ENCODE assay signal across 19 cellular contexts in genomic region chr14:22123188-22123560, GRCh38.
DNase-seq lines count a peak whose midpoint lies in the region; ATAC-seq, FAIRE-seq and TF ChIP-seq lines count a peak whose summit lies in the region.
"Had no signal": no experiment of that assay in that cellular context is flagged by ENCODE, and none has a peak within 500 bp of the region (broad histone marks: within the 10 kb centered on the region; RNA-seq: fewer than 3 reads in every experiment).

No MANE protein-coding gene starts in this region.

- H3K9me3 Mint-ChIP-seq in activated naive CD4-positive, alpha-beta T cell treated with anti-CD3 and anti-CD28 coated beads for 36 hours: no peaks in the 10 kb centered on the region
- H3K9me3 Mint-ChIP-seq in activated CD4-positive, alpha-beta memory T cell treated with anti-CD3 and anti-CD28 coated beads, Interleukin-2, amount 10 ng/mL, durations not matched to agents 7 days and 5 days: no peaks in the 10 kb centered on the region
- H3K9me3 Mint-ChIP-seq in natural killer cell treated with Interleukin-12 subunit alpha and Interleukin-12 subunit beta and Interleukin-15 and Interleukin-18, amount 100 ng/mL, for 72 hours: no peaks in the 10 kb centered on the region

- no peak for TF ChIP-seq POLR2A in H1 (IDR thresholded peaks at IDR 0.05; ENCODE audit: control extremely low read depth in 1 of 2, low read depth in 2 of 2, low read length in 2 of 2)

- no peak overlapping the region for H3K4ac ChIP-seq in H1 (replicated peaks; ENCODE audit: insufficient read length, low read depth, low read length)

- no peak overlapping the region for H2AK5ac ChIP-seq in H1 (ENCODE audit: low read depth, low read length)

- H2BK5ac ChIP-seq in H1 (ENCODE audit: low read depth, low read length): no peak overlapping the region

- no peaks in the 10 kb centered on the region for H3K36me3 ChIP-seq in H1 (ENCODE audit: control insufficient read depth in 2 of 4, insufficient read depth in 4 of 4, low read length in 3 of 4)
- H3K36me3 ChIP-seq in thymus (ENCODE audit: control insufficient read depth, insufficient read depth): no peaks in the 10 kb centered on the region
- H3K36me3 ChIP-seq: SJSA1, spleen had no signal

- DNase-seq in activated naive CD4-positive, alpha-beta T cell treated with anti-CD3 and anti-CD28 coated beads for 36 hours: no peak
- no peak for DNase-seq in activated naive CD4-positive, alpha-beta T cell (lab: John Stamatoyannopoulos, UW)
- DNase-seq in activated CD4-positive, alpha-beta memory T cell treated with anti-CD3 and anti-CD28 coated beads, Interleukin-2, amount 10 ng/mL, durations not matched to agents 7 days and 5 days: no peak
- DNase-seq in H1 (ENCODE audit: low read depth in 1 of 2, low spot score in 2 of 2) (no peak), GM19240 (ENCODE audit: insufficient read length, low spot score) (no peak)
- DNase-seq in natural killer cell treated with Interleukin-12 subunit alpha and Interleukin-12 subunit beta and Interleukin-15 and Interleukin-18, amount 100 ng/mL, for 72 hours (ENCODE audit: low spot score): no peak
- DNase-seq: anterior cingulate cortex, cerebellar nuclear complex, DND-41, head of caudate nucleus, left ventricle myocardium superior, MM.1S, NCI-H1436 treated with DMSO at 0.1 percent for 48 hours, NCI-H774, PC-9, spleen, T-helper 9 cell had no signal

- peak overlapping the region; percentile 79 for H3K4me3 Mint-ChIP-seq in activated naive CD4-positive, alpha-beta T cell treated with anti-CD3 and anti-CD28 coated beads for 36 hours
- peak overlapping the region; percentile 80 for H3K4me3 Mint-ChIP-seq in activated CD4-positive, alpha-beta memory T cell treated with anti-CD3 and anti-CD28 coated beads, Interleukin-2, amount 10 ng/mL, durations not matched to agents 7 days and 5 days
- no peak overlapping the region for H3K4me3 Mint-ChIP-seq in natural killer cell treated with Interleukin-12 subunit alpha and Interleukin-12 subunit beta and Interleukin-15 and Interleukin-18, amount 100 ng/mL, for 72 hours

- 94% methylated on average over 1 of the region's 1 CpG; no CpG with 5 or more reads in 1 of the 2 experiments for WGBS in H1 (ENCODE audit: extremely low coverage in 1 of 2, insufficient coverage in 1 of 2, insufficient read length in 1 of 2, insufficient replicate concordance in 2 of 2, low coverage in 1 of 2, low lambda C conversion rate in 2 of 2, missing lambda C conversion rate in 1 of 2), 2 experiments
- 55% methylated on average over 1 of the region's 1 CpG for WGBS in thymus

- no peak overlapping the region for H3K4me2 ChIP-seq in H1 (ENCODE audit: insufficient read depth in 1 of 2, low read depth in 2 of 2, low read length in 2 of 2)
- H3K4me2 ChIP-seq: PC-9 had no signal

- no peak overlapping the region for H3K56ac ChIP-seq in H1 (replicated peaks; ENCODE audit: insufficient read length, low read depth, low read length)

- TF ChIP-seq RAD21 in H1 (IDR thresholded peaks at IDR 0.05 in 1 of 2, conservative IDR thresholded peaks at IDR 0.05 in 1 of 2; ENCODE audit: low read depth in 2 of 2, low read length in 2 of 2): no peak

- H4K5ac ChIP-seq in H1 (ENCODE audit: insufficient read length, low read depth, low read length): no peak overlapping the region

- H3K9ac ChIP-seq in H1 (replicated peaks in 1 of 4; ENCODE audit: extremely low read depth in 1 of 4, low read depth in 3 of 4, low read length in 3 of 4): no peak overlapping the region

- H3K79me2 ChIP-seq in H1 (ENCODE audit: control insufficient read depth in 1 of 2, insufficient read depth in 2 of 2, low read length in 2 of 2): no peaks in the 10 kb centered on the region

- ATAC-seq in natural killer cell treated with Interleukin-12 subunit alpha and Interleukin-12 subunit beta and Interleukin-15 and Interleukin-18, amount 100 ng/mL, for 72 hours: no peak
- ATAC-seq: left ventricle myocardium superior had no signal

- intact Hi-C loops in activated naive CD4-positive, alpha-beta T cell treated with anti-CD3 and anti-CD28 coated beads for 36 hours (cut with micrococcal nuclease): loop anchor here (5.0 to 10.0 kb wide), 4 partner anchors 39 to 732 kb away; no protein-coding TSS in a partner anchor

- no peak overlapping the region for H2BK15ac ChIP-seq in H1 (ENCODE audit: low read length)

- H3K14ac ChIP-seq in H1 (ENCODE audit: insufficient read length): no peak overlapping the region

- H4K8ac ChIP-seq in H1 (ENCODE audit: extremely low read depth, insufficient read depth, low read length): no peak overlapping the region

- H2AFZ ChIP-seq in H1 (ENCODE audit: low read length): peak overlapping the region; percentile 41; the same call in 1 of the 2 replicates
- H2AFZ ChIP-seq: PC-9 had no signal

- H3K4me3 ChIP-seq in H1 (ENCODE audit: extremely low read depth in 1 of 4, insufficient read depth in 2 of 4, low read depth in 3 of 4, low read length in 4 of 4): no peak overlapping the region
- H3K4me3 ChIP-seq in thymus (ENCODE audit: low read length): peak overlapping the region; percentile 28
- H3K4me3 ChIP-seq: PC-9, SJSA1, spleen had no signal

- H3K9me3 ChIP-seq in H1 (ENCODE audit: insufficient read depth in 2 of 2, low read depth in 1 of 2, low read length in 1 of 2): no peaks in the 10 kb centered on the region
- H3K9me3 ChIP-seq in thymus (ENCODE audit: control insufficient read depth): no peaks in the 10 kb centered on the region
- H3K9me3 ChIP-seq: SJSA1 had no signal

- H3K23me2 ChIP-seq in H1 (ENCODE audit: low read depth, low read length): no peaks in the 10 kb centered on the region; the same call in 1 of the 2 replicates

- H3K27me3 ChIP-seq in H1 (replicated peaks in 1 of 4; ENCODE audit: control insufficient read depth in 3 of 4, extremely low read depth in 1 of 4, insufficient read depth in 3 of 4, low read length in 3 of 4) (no peaks in the 10 kb centered on the region), thymus (ENCODE audit: control insufficient read depth, insufficient read depth) (no peaks in the 10 kb centered on the region)
- H3K27me3 ChIP-seq: spleen had no signal

- H3K27ac ChIP-seq in H1 (ENCODE audit: low read depth, low read length) (no peak overlapping the region), thymus (ENCODE audit: low read depth) (peak overlapping the region; percentile 71)
- H3K27ac ChIP-seq: PC-9, SJSA1, spleen had no signal

- no peak overlapping the region for H2BK120ac ChIP-seq in H1 (replicated peaks; ENCODE audit: low read depth, low read length)

- no peak for TF ChIP-seq CTCF in H1 (IDR thresholded peaks at IDR 0.05; ENCODE audit: control extremely low read depth in 1 of 3, insufficient read depth in 1 of 3, low read depth in 1 of 3, low read length in 3 of 3)

- POLR2A ChIA-PET in activated CD4-positive, alpha-beta memory T cell treated with anti-CD3 and anti-CD28 coated beads, Interleukin-2, amount 10 ng/mL, durations not matched to agents 7 days and 5 days (lab: Charles Lee): interaction anchor here (0.9 to 2.5 kb wide), 12 partner anchors 9 to 447 kb away, joined by 3 to 22 read pairs (median 4); no protein-coding TSS in a partner anchor
- POLR2A ChIA-PET in H1 (lab: Charles Lee; ENCODE audit: partially characterized antibody): interaction anchor here (0.9 kb wide), 1 partner anchor 10 kb away, joined by 3 read pairs; no protein-coding TSS in a partner anchor

- no peak overlapping the region for H2BK20ac ChIP-seq in H1 (ENCODE audit: low read length)

- no peak for FAIRE-seq in H1 (lab: Jason Lieb, UNC)

- H3K27me3 Mint-ChIP-seq in activated naive CD4-positive, alpha-beta T cell treated with anti-CD3 and anti-CD28 coated beads for 36 hours (ENCODE audit: low read depth): no peaks in the 10 kb centered on the region
- H3K27me3 Mint-ChIP-seq in activated CD4-positive, alpha-beta memory T cell treated with anti-CD3 and anti-CD28 coated beads, Interleukin-2, amount 10 ng/mL, durations not matched to agents 7 days and 5 days: no peaks in the 10 kb centered on the region
- peaks cover 15 to 19% of the 10 kb centered on the region in 2 donors for H3K27me3 Mint-ChIP-seq in natural killer cell treated with Interleukin-12 subunit alpha and Interleukin-12 subunit beta and Interleukin-15 and Interleukin-18, amount 100 ng/mL, for 72 hours

- H3K4me1 Mint-ChIP-seq in activated naive CD4-positive, alpha-beta T cell treated with anti-CD3 and anti-CD28 coated beads for 36 hours (ENCODE audit: low read depth): peaks cover 20% of the 10 kb centered on the region
- peaks cover 22% of the 10 kb centered on the region for H3K4me1 Mint-ChIP-seq in activated CD4-positive, alpha-beta memory T cell treated with anti-CD3 and anti-CD28 coated beads, Interleukin-2, amount 10 ng/mL, durations not matched to agents 7 days and 5 days
- no peaks in the 10 kb centered on the region for H3K4me1 Mint-ChIP-seq in natural killer cell treated with Interleukin-12 subunit alpha and Interleukin-12 subunit beta and Interleukin-15 and Interleukin-18, amount 100 ng/mL, for 72 hours (ENCODE audit: low read depth in 2 of 2)

- H3K79me1 ChIP-seq in H1 (ENCODE audit: low read depth, low read length): no peaks in the 10 kb centered on the region

- no peak overlapping the region for H2BK12ac ChIP-seq in H1 (ENCODE audit: low read depth, low read length)

- H3K23ac ChIP-seq in H1 (ENCODE audit: insufficient read length): no peak overlapping the region

- CTCF ChIA-PET in activated naive CD4-positive, alpha-beta T cell treated with anti-CD3 and anti-CD28 coated beads for 36 hours (lab: Charles Lee): interaction anchor here (0.6 to 2.0 kb wide), 12 partner anchors 8 to 714 kb away, joined by 3 to 7 read pairs (median 4); no protein-coding TSS in a partner anchor
- CTCF ChIA-PET in activated CD4-positive, alpha-beta memory T cell treated with anti-CD3 and anti-CD28 coated beads, Interleukin-2, amount 10 ng/mL, durations not matched to agents 7 days and 5 days (lab: Charles Lee): interaction anchor here (1.0 to 3.1 kb wide), 6 partner anchors 10 to 447 kb away, joined by 3 to 15 read pairs (median 4); no protein-coding TSS in a partner anchor
- CTCF ChIA-PET in H1 (lab: Charles Lee; ENCODE audit: partially characterized antibody): interaction anchor here (0.9 to 2.4 kb wide), 19 partner anchors 8 to 159 kb away, joined by 3 to 26 read pairs (median 4); no protein-coding TSS in a partner anchor

- H3K27ac Mint-ChIP-seq in activated naive CD4-positive, alpha-beta T cell treated with anti-CD3 and anti-CD28 coated beads for 36 hours: peak overlapping the region; percentile 93
- H3K27ac Mint-ChIP-seq in activated CD4-positive, alpha-beta memory T cell treated with anti-CD3 and anti-CD28 coated beads, Interleukin-2, amount 10 ng/mL, durations not matched to agents 7 days and 5 days: peak overlapping the region; percentile 82
- no peak overlapping the region for H3K27ac Mint-ChIP-seq in natural killer cell treated with Interleukin-12 subunit alpha and Interleukin-12 subunit beta and Interleukin-15 and Interleukin-18, amount 100 ng/mL, for 72 hours

- H3K18ac ChIP-seq in H1 (ENCODE audit: extremely low read depth, low read length): no peak overlapping the region

- TF ChIP-seq EP300 in H1 (IDR thresholded peaks at IDR 0.05; ENCODE audit: borderline replicate concordance in 1 of 2, low read depth in 2 of 2, low read length in 2 of 2): no peak

- no peaks in the 10 kb centered on the region for H3K36me3 Mint-ChIP-seq in activated naive CD4-positive, alpha-beta T cell treated with anti-CD3 and anti-CD28 coated beads for 36 hours (ENCODE audit: low read depth)
- H3K36me3 Mint-ChIP-seq in activated CD4-positive, alpha-beta memory T cell treated with anti-CD3 and anti-CD28 coated beads, Interleukin-2, amount 10 ng/mL, durations not matched to agents 7 days and 5 days (ENCODE audit: low read depth): peaks cover 3% of the 10 kb centered on the region
- H3K36me3 Mint-ChIP-seq in natural killer cell treated with Interleukin-12 subunit alpha and Interleukin-12 subunit beta and Interleukin-15 and Interleukin-18, amount 100 ng/mL, for 72 hours: no peaks in the 10 kb centered on the region

- H3K4me1 ChIP-seq in H1 (replicated peaks in 1 of 4; ENCODE audit: control insufficient read depth in 3 of 4, insufficient read depth in 4 of 4, low read length in 3 of 4) (no peaks in the 10 kb centered on the region), thymus (ENCODE audit: control insufficient read depth, insufficient read depth, low read length) (peaks cover 4% of the 10 kb centered on the region)
- H3K4me1 ChIP-seq: SJSA1, spleen had no signal

- H4K91ac ChIP-seq in H1 (replicated peaks; ENCODE audit: insufficient read length, low read length): no peak overlapping the region

- no peaks in the 10 kb centered on the region for H4K20me1 ChIP-seq in H1 (replicated peaks in 1 of 2; ENCODE audit: control insufficient read depth in 1 of 2, insufficient read depth in 2 of 2, low read length in 2 of 2)

Comparison
In these comparisons a context has a peak if more than half of its experiments do, and no peak if none do; other contexts are left out.
1. H3K27ac Mint-ChIP-seq: peak in activated naive CD4-positive, alpha-beta T cell treated with anti-CD3 and anti-CD28 coated beads for 36 hours (single experiment) and activated CD4-positive, alpha-beta memory T cell treated with anti-CD3 and anti-CD28 coated beads, Interleukin-2, amount 10 ng/mL, durations not matched to agents 7 days and 5 days (single experiment); none in natural killer cell treated with Interleukin-12 subunit alpha and Interleukin-12 subunit beta and Interleukin-15 and Interleukin-18, amount 100 ng/mL, for 72 hours (0 of 2).